In genomic region chr10:78473016-78473415, GRCh38 we compare ENCODE assay signal across 19 cellular contexts.
A peak's percentile ranks its signal among the peaks of the same experiment; 100 is the strongest.
DNase-seq lines count a peak whose midpoint lies in the region; TF ChIP-seq lines count a peak whose summit lies in the region.
"Had no signal": no experiment of that assay in that cellular context is flagged by ENCODE, and none has a peak within 500 bp of the region (broad histone marks: within the 10 kb centered on the region; RNA-seq: fewer than 3 reads in every experiment).

No MANE protein-coding gene starts in this region.

- no peak overlapping the region for H3K4ac ChIP-seq in neuronal stem cell (ENCODE audit: low read length)

- H2BK15ac ChIP-seq in neuronal stem cell (ENCODE audit: low read length) = no peak overlapping the region

- H2BK5ac ChIP-seq in neuronal stem cell (ENCODE audit: low read length) = no peak overlapping the region

- no peaks in the 10 kb centered on the region for H3K36me3 Mint-ChIP-seq in endodermal cell (ENCODE audit: low read depth)
- H3K36me3 Mint-ChIP-seq: CD8-positive, alpha-beta memory T cell; naive thymus-derived CD4-positive, alpha-beta T cell had no signal

- H3K4me2 ChIP-seq in neuronal stem cell (ENCODE audit: insufficient read depth, low read length, poor library complexity, severe bottlenecking) = no peak overlapping the region
- H3K4me2 ChIP-seq: KMS-11 had no signal

- no peak overlapping the region for H3K9ac ChIP-seq in endodermal cell (ENCODE audit: extremely low read depth, low read length, poor library complexity, severe bottlenecking)
- peak overlapping the region; percentile 9 for H3K9ac ChIP-seq in neuronal stem cell (ENCODE audit: low read depth, low read length, poor library complexity)
- H3K9ac ChIP-seq: KMS-11 had no signal

- no peak overlapping the region for H2BK120ac ChIP-seq in neuronal stem cell (ENCODE audit: low read depth, low read length)

- H3K4me1 ChIP-seq in BE2C = peaks cover 27% of the 10 kb centered on the region
- H3K4me1 ChIP-seq in endodermal cell (ENCODE audit: control insufficient read depth, insufficient read depth, low read length) = no peaks in the 10 kb centered on the region
- H3K4me1 ChIP-seq in neuronal stem cell (ENCODE audit: control insufficient read depth in 2 of 2, insufficient read depth in 1 of 2, low read depth in 1 of 2, low read length in 2 of 2) = peaks cover 11 to 16% of the 10 kb centered on the region in 2 donors
- H3K4me1 ChIP-seq: colonic mucosa, SJSA1 had no signal

- H2BK12ac ChIP-seq in neuronal stem cell (ENCODE audit: low read length) = no peak overlapping the region

- no peak overlapping the region for H3K4me3 ChIP-seq in BE2C (ENCODE audit: low read depth, low read length)
- no peak overlapping the region for H3K4me3 ChIP-seq in endodermal cell (ENCODE audit: low read length)
- no peak overlapping the region for H3K4me3 ChIP-seq in neuronal stem cell (ENCODE audit: low read length in 2 of 2)
- H3K4me3 ChIP-seq: colonic mucosa, GM12878, SJSA1, vagina had no signal

- peaks cover 4% of the 10 kb centered on the region for H3K4me1 Mint-ChIP-seq in endodermal cell
- H3K4me1 Mint-ChIP-seq: CD8-positive, alpha-beta memory T cell; naive thymus-derived CD4-positive, alpha-beta T cell had no signal

- H4K91ac ChIP-seq in neuronal stem cell (ENCODE audit: low read depth, low read length, poor library complexity) = no peak overlapping the region

- H3K27me3 ChIP-seq in BE2C (no peaks in the 10 kb centered on the region), endodermal cell (ENCODE audit: control insufficient read depth, insufficient read depth, low read length, poor library complexity, severe bottlenecking) (no peaks in the 10 kb centered on the region), neuronal stem cell (ENCODE audit: control insufficient read depth in 3 of 3, insufficient read depth in 3 of 3, low read depth in 1 of 3, low read length in 3 of 3) (no peaks in the 10 kb centered on the region)
- H3K27me3 ChIP-seq: colonic mucosa, SJSA1, vagina had no signal

- no peaks in the 10 kb centered on the region for H3K36me3 ChIP-seq in BE2C
- H3K36me3 ChIP-seq in endodermal cell (ENCODE audit: control insufficient read depth, insufficient read depth, low read length) = no peaks in the 10 kb centered on the region
- no peaks in the 10 kb centered on the region for H3K36me3 ChIP-seq in neuronal stem cell (replicated peaks in 1 of 2; ENCODE audit: control insufficient read depth in 2 of 2, insufficient read depth in 2 of 2, low read length in 2 of 2)
- H3K36me3 ChIP-seq: colonic mucosa, SJSA1, vagina had no signal

- H4K8ac ChIP-seq in neuronal stem cell (ENCODE audit: low read depth, low read length) = no peak overlapping the region

- peak overlapping the region; percentile 50 for H3K18ac ChIP-seq in neuronal stem cell (ENCODE audit: low read length)

- H3K23ac ChIP-seq in neuronal stem cell (ENCODE audit: low read depth, low read length, poor library complexity) = no peak overlapping the region

- TF ChIP-seq CTCF in BE2C (IDR thresholded peaks at IDR 0.05; ENCODE audit: low read depth, low read length) (no peak), GM13976 (IDR thresholded peaks at IDR 0.05; ENCODE audit: borderline replicate concordance, control extremely low read depth, extremely low read depth, insufficient read depth, missing control alignments) (no peak), endodermal cell (conservative IDR thresholded peaks at IDR 0.05) (no peak)

- DNase-seq in BE2C (peak; percentile 36), GM13976 (ENCODE audit: low spot score) (peak; percentile 3), endodermal cell (no peak), neuronal stem cell (ENCODE audit: low spot score) (no peak), NOMO-1 treated with dmso at 0.1 percent for 144 hours (lab: John Stamatoyannopoulos, UW; ENCODE audit: unreplicated experiment) (no peak), NCI-H2171 (lab: John Stamatoyannopoulos, UW) (no peak), mucosa of gallbladder (ENCODE audit: low spot score) (no peak)
- DNase-seq: activated effector memory CD4-positive, alpha-beta T cell treated with Interleukin-2 at 50 U/mL for 16 hours; CD8-positive, alpha-beta memory T cell; MV-4-11; naive thymus-derived CD4-positive, alpha-beta T cell; NCI-H187; T-helper 2 cell had no signal

- H2AFZ ChIP-seq in neuronal stem cell (ENCODE audit: low read length) = peak overlapping the region; percentile 54

- H3K27ac Mint-ChIP-seq in endodermal cell = no peak overlapping the region
- H3K27ac Mint-ChIP-seq: CD8-positive, alpha-beta memory T cell; naive thymus-derived CD4-positive, alpha-beta T cell had no signal

- no peaks in the 10 kb centered on the region for H3K9me3 ChIP-seq in BE2C
- H3K9me3 ChIP-seq in endodermal cell (ENCODE audit: control insufficient read depth, low read length) = peaks cover 4% of the 10 kb centered on the region
- peaks cover 0 to 7% of the 10 kb centered on the region in 2 donors for H3K9me3 ChIP-seq in neuronal stem cell (replicated peaks in 1 of 2; ENCODE audit: control insufficient read depth in 2 of 2, insufficient read depth in 1 of 2, low read depth in 1 of 2, low read length in 2 of 2)
- H3K9me3 ChIP-seq: colonic mucosa, SJSA1, vagina had no signal

- 34 to 60% methylated on average over 4 to 7 of the region's 7 CpGs for WGBS in endodermal cell (ENCODE audit: insufficient coverage in 1 of 2, insufficient read length in 1 of 2), 2 experiments
- no CpG with 5 or more reads among the region's 7 CpGs for WGBS in neuronal stem cell (ENCODE audit: extremely low coverage in 2 of 2, insufficient read length in 2 of 2, insufficient replicate concordance in 1 of 2), 2 donors

- peaks cover 11% of the 10 kb centered on the region for H3K9me3 Mint-ChIP-seq in endodermal cell

- in situ Hi-C loops in GM13976 (cut with MboI; ENCODE audit: low sequenced_read_pairs, unreplicated experiment) = no loop called here

- no peaks in the 10 kb centered on the region for H3K79me1 ChIP-seq in neuronal stem cell (ENCODE audit: low read depth, low read length)

- peak overlapping the region; percentile 91 for H3K27ac ChIP-seq in endodermal cell (ENCODE audit: low read depth, low read length)
- peak overlapping the region; percentile 73 for H3K27ac ChIP-seq in neuronal stem cell (replicated peaks; ENCODE audit: low read length)
- H3K27ac ChIP-seq: colonic mucosa, KMS-11, SJSA1, vagina, VCaP had no signal

- H3K4me3 Mint-ChIP-seq in endodermal cell = no peak overlapping the region
- H3K4me3 Mint-ChIP-seq: CD8-positive, alpha-beta memory T cell; naive thymus-derived CD4-positive, alpha-beta T cell had no signal

- H2AK5ac ChIP-seq in neuronal stem cell (ENCODE audit: low read depth, low read length) = no peak overlapping the region

- peaks cover 11% of the 10 kb centered on the region for H3K27me3 Mint-ChIP-seq in endodermal cell (ENCODE audit: insufficient read depth)

- no peak overlapping the region for H3K14ac ChIP-seq in neuronal stem cell (ENCODE audit: low read length)

Comparison
In these comparisons a context has a peak if more than half of its experiments do, and no peak if none do; other contexts are left out.
1. DNase-seq: peak in BE2C (single experiment) and GM13976 (single experiment); none in endodermal cell (single experiment), neuronal stem cell (single experiment), NOMO-1 treated with dmso at 0.1 percent for 144 hours (single experiment), NCI-H2171 (single experiment) and mucosa of gallbladder (single experiment).